In the genomic region with DNA sequence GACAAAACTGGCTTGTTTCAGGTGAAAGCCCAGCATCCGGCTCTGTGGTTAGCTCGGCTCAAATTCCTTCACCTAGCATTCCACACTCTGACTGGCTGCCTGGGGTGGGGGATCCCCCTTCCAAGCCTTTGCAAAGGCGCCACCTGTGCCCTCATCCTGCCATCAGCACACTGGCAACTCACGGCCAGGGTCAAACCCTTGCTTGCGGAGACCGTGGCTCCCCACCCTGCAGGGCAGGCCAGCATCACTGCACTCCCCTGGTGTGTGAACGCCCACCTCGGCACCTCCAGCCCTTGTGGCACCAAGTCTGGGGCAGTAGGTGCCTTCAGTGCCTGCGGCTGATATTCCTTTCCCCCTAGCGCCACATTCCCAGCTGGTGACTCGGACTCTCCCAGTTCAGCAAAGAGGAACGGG, we compare ENCODE assay signal across 8 cellular contexts. TPM values are rescaled to one million over a fixed set of nuclear protein-coding genes. Genes with fewer than 3 reads are reported as not detected.
DNase-seq lines count a peak whose midpoint lies in the region; ATAC-seq lines count a peak whose summit lies in the region.

No MANE protein-coding gene starts in this region.

- peak overlapping the region; percentile 96 for H3K4me3 Mint-ChIP-seq in activated T-helper 17 cell treated with anti-CD3 and anti-CD28 coated beads, Interleukin-2, amount 50 U/mL, for 72 hours
- peak overlapping the region; percentile 98 for H3K4me3 Mint-ChIP-seq in stimulated activated effector memory CD8-positive, alpha-beta T cell treated with anti-CD3 and anti-CD28 coated beads, Interleukin-12 subunit alpha, Interleukin-12 subunit beta, amount 100 ng/mL, for 72 hours

- H3K4me1 ChIP-seq in iPS DF 6.9 (ENCODE audit: control insufficient read depth, insufficient read depth, low read length), result peaks cover 6% of the 10 kb centered on the region

- peak overlapping the region; percentile 90 for H3K27ac Mint-ChIP-seq in activated T-helper 17 cell treated with anti-CD3 and anti-CD28 coated beads, Interleukin-2, amount 50 U/mL, for 72 hours
- peak overlapping the region; percentile 97 for H3K27ac Mint-ChIP-seq in stimulated activated effector memory CD8-positive, alpha-beta T cell treated with anti-CD3 and anti-CD28 coated beads, Interleukin-12 subunit alpha, Interleukin-12 subunit beta, amount 100 ng/mL, for 72 hours

- no peaks in the 10 kb centered on the region for H3K27me3 ChIP-seq in iPS DF 6.9 (ENCODE audit: control insufficient read depth, insufficient read depth, low read length)

- peaks cover 55% of the 10 kb centered on the region for H3K36me3 Mint-ChIP-seq in activated T-helper 17 cell treated with anti-CD3 and anti-CD28 coated beads, Interleukin-2, amount 50 U/mL, for 72 hours (ENCODE audit: low read depth)
- H3K36me3 Mint-ChIP-seq in stimulated activated effector memory CD8-positive, alpha-beta T cell treated with anti-CD3 and anti-CD28 coated beads, Interleukin-12 subunit alpha, Interleukin-12 subunit beta, amount 100 ng/mL, for 72 hours, result peaks cover 56% of the 10 kb centered on the region

- no peaks in the 10 kb centered on the region for H3K9me3 ChIP-seq in iPS DF 6.9 (ENCODE audit: control insufficient read depth, insufficient read depth, low read length)

- H3K4me3 ChIP-seq in iPS DF 6.9 (ENCODE audit: low read length), result peak overlapping the region; percentile 92; the same call in 1 of the 2 replicates

- H3K9me3 Mint-ChIP-seq in activated T-helper 17 cell treated with anti-CD3 and anti-CD28 coated beads, Interleukin-2, amount 50 U/mL, for 72 hours, result no peaks in the 10 kb centered on the region
- no peaks in the 10 kb centered on the region for H3K9me3 Mint-ChIP-seq in stimulated activated effector memory CD8-positive, alpha-beta T cell treated with anti-CD3 and anti-CD28 coated beads, Interleukin-12 subunit alpha, Interleukin-12 subunit beta, amount 100 ng/mL, for 72 hours

- peaks cover 27% of the 10 kb centered on the region for H3K36me3 ChIP-seq in iPS DF 6.9 (ENCODE audit: control insufficient read depth, insufficient read depth, low read length)

- no peaks in the 10 kb centered on the region for H3K27me3 Mint-ChIP-seq in activated T-helper 17 cell treated with anti-CD3 and anti-CD28 coated beads, Interleukin-2, amount 50 U/mL, for 72 hours

- DNase-seq in HK-2 (ENCODE audit: unreplicated experiment) (peak; percentile 78), iPS DF 6.9 (ENCODE audit: low read depth, low spot score) (no peak), H4 (ENCODE audit: low spot score) (no peak), sciatic nerve (ENCODE audit: low spot score) (no peak), cerebellum (ENCODE audit: low spot score) (no peak)
- DNase-seq in stimulated activated effector memory CD8-positive, alpha-beta T cell treated with anti-CD3 and anti-CD28 coated beads, Interleukin-12 subunit alpha, Interleukin-12 subunit beta, amount 100 ng/mL, for 72 hours (ENCODE audit: low spot score in 2 of 2), result no peak
- no peak for DNase-seq in activated CD8-positive, alpha-beta memory T cell treated with anti-CD3 and anti-CD28 coated beads, Interleukin-2, amount 50 U/mL, for 48 hours

- ATAC-seq in activated T-helper 17 cell treated with anti-CD3 and anti-CD28 coated beads, Interleukin-2, amount 50 U/mL, for 72 hours (replicated peaks), result no peak
- ATAC-seq in stimulated activated effector memory CD8-positive, alpha-beta T cell treated with anti-CD3 and anti-CD28 coated beads, Interleukin-12 subunit alpha, Interleukin-12 subunit beta, amount 100 ng/mL, for 72 hours, result no peak
- ATAC-seq in sciatic nerve, result no peak

- peaks cover 8% of the 10 kb centered on the region for H3K4me1 Mint-ChIP-seq in activated T-helper 17 cell treated with anti-CD3 and anti-CD28 coated beads, Interleukin-2, amount 50 U/mL, for 72 hours
- peaks cover 41% of the 10 kb centered on the region for H3K4me1 Mint-ChIP-seq in stimulated activated effector memory CD8-positive, alpha-beta T cell treated with anti-CD3 and anti-CD28 coated beads, Interleukin-12 subunit alpha, Interleukin-12 subunit beta, amount 100 ng/mL, for 72 hours

- intact Hi-C loops in sciatic nerve (cut with DNase I), result no loop called here

- H3K27ac ChIP-seq in iPS DF 6.9 (ENCODE audit: low read length), result no peak overlapping the region

- WGBS in iPS DF 6.9 (ENCODE audit: insufficient coverage, insufficient read length), result no CpG with 5 or more reads among the region's 12 CpGs

RNA-seq across cellular contexts. Expression of a gene that starts 1.3 kb away (rescaled TPM):
- total RNA-seq in activated T-helper 17 cell treated with anti-CD3 and anti-CD28 coated beads, Interleukin-2, amount 50 U/mL, for 72 hours, result 100 to 1,000 TPM; 247 to 307 TPM
- total RNA-seq in H4 (2014; rRNA removed; shearing (Covaris generic)), result 128 and 139 TPM in 2 replicates
- total RNA-seq in sciatic nerve (244 TPM), cerebellum (53.4 TPM)

RNA-seq across cellular contexts. Expression of a gene that starts 3.2 kb away (rescaled TPM):
- 10 to 100 TPM in 1 of 2 donors, 1 to 10 TPM in 1; 5.0 to 15.2 TPM for total RNA-seq in activated T-helper 17 cell treated with anti-CD3 and anti-CD28 coated beads, Interleukin-2, amount 50 U/mL, for 72 hours
- total RNA-seq in H4 (2014; rRNA removed; shearing (Covaris generic)), result 4.1 and 5.0 TPM in 2 replicates
- total RNA-seq in sciatic nerve (15.5 TPM), cerebellum (23.1 TPM)

RNA-seq across cellular contexts. Expression of a gene that starts 31.8 kb away (rescaled TPM):
- 10 to 100 TPM; 19.5 to 22.3 TPM for total RNA-seq in activated T-helper 17 cell treated with anti-CD3 and anti-CD28 coated beads, Interleukin-2, amount 50 U/mL, for 72 hours
- total RNA-seq in H4 (2014; rRNA removed; shearing (Covaris generic)), result 12.1 and 14.0 TPM in 2 replicates
- total RNA-seq in sciatic nerve (21.4 TPM), cerebellum (49.8 TPM)

RNA-seq across cellular contexts. Expression of a gene that starts 57.5 kb away (rescaled TPM):
- 10 to 100 TPM; 69.7 to 81.6 TPM for total RNA-seq in activated T-helper 17 cell treated with anti-CD3 and anti-CD28 coated beads, Interleukin-2, amount 50 U/mL, for 72 hours
- total RNA-seq in H4 (2014; rRNA removed; shearing (Covaris generic)), result 25.6 and 31.1 TPM in 2 replicates
- total RNA-seq in sciatic nerve, result 37.0 TPM
- 46.9 TPM for total RNA-seq in cerebellum

RNA-seq across cellular contexts. Expression of a gene that starts 57.8 kb away (rescaled TPM):
- 10 to 100 TPM; 21.7 to 25.5 TPM for total RNA-seq in activated T-helper 17 cell treated with anti-CD3 and anti-CD28 coated beads, Interleukin-2, amount 50 U/mL, for 72 hours
- total RNA-seq in H4 (2014; rRNA removed; shearing (Covaris generic)), result 6.3 and 7.3 TPM in 2 replicates
- total RNA-seq in sciatic nerve (13.4 TPM), cerebellum (11.5 TPM)
